8 cellular contexts compared by ENCODE assay signal in genomic region chr19:38634757-38635482, GRCh38. TPM values are rescaled to one million over a fixed set of nuclear protein-coding genes. Genes with fewer than 3 reads are reported as not detected.
DNase-seq lines count a peak whose midpoint lies in the region; ATAC-seq and TF ChIP-seq lines count a peak whose summit lies in the region.

No MANE protein-coding gene starts in this region.

- H3K27ac Mint-ChIP-seq in CD4-positive, alpha-beta T cell: peak overlapping the region; percentile 74
- peak overlapping the region; percentile 79 for H3K27ac Mint-ChIP-seq in HFFc6
- H3K27ac Mint-ChIP-seq in activated naive CD4-positive, alpha-beta T cell treated with anti-CD3 and anti-CD28 coated beads, Interleukin-2, amount 10 ng/mL, durations not matched to agents 7 days and 5 days: peak overlapping the region; percentile 74

- TF ChIP-seq POLR2A in vagina (IDR thresholded peaks at IDR 0.05): no peak

- no peaks in the 10 kb centered on the region for H3K27me3 Mint-ChIP-seq in CD4-positive, alpha-beta T cell
- peaks cover 2% of the 10 kb centered on the region; the same call in 1 of the 2 replicates for H3K27me3 Mint-ChIP-seq in HFFc6 (ENCODE audit: insufficient read depth)
- no peaks in the 10 kb centered on the region for H3K27me3 Mint-ChIP-seq in activated naive CD4-positive, alpha-beta T cell treated with anti-CD3 and anti-CD28 coated beads, Interleukin-2, amount 10 ng/mL, durations not matched to agents 7 days and 5 days

- peak; percentile 95 for TF ChIP-seq CTCF in CD4-positive, alpha-beta T cell (IDR thresholded peaks at IDR 0.05)
- TF ChIP-seq CTCF in HFFc6 (IDR thresholded peaks at IDR 0.05) (peak; percentile 97), vagina (IDR thresholded peaks at IDR 0.05) (peak; percentile 89 to 98 (median 95))

- H3K9me3 ChIP-seq in CD4-positive, alpha-beta T cell (ENCODE audit: control insufficient read depth, low read length): no peaks in the 10 kb centered on the region
- H3K9me3 ChIP-seq in SJSA1 (replicated peaks) (no peaks in the 10 kb centered on the region), vagina (no peaks in the 10 kb centered on the region)

- peaks cover 50% of the 10 kb centered on the region for H3K36me3 Mint-ChIP-seq in CD4-positive, alpha-beta T cell (ENCODE audit: low read depth)
- H3K36me3 Mint-ChIP-seq in HFFc6 (ENCODE audit: low read depth): peaks cover 25% of the 10 kb centered on the region
- peaks cover 47% of the 10 kb centered on the region for H3K36me3 Mint-ChIP-seq in activated naive CD4-positive, alpha-beta T cell treated with anti-CD3 and anti-CD28 coated beads, Interleukin-2, amount 10 ng/mL, durations not matched to agents 7 days and 5 days

- no peak overlapping the region for H3K4me3 ChIP-seq in SJSA1
- H3K4me3 ChIP-seq in vagina: no peak overlapping the region

- H3K27ac ChIP-seq in CD4-positive, alpha-beta T cell (ENCODE audit: low read depth, low read length): no peak overlapping the region
- H3K27ac ChIP-seq in SJSA1: no peak overlapping the region
- peak overlapping the region; percentile 64 for H3K27ac ChIP-seq in vagina

- peak; percentile 60 to 78 (median 65) for DNase-seq in CD4-positive, alpha-beta T cell
- peak; percentile 53 for DNase-seq in HFFc6
- peak; percentile 68 to 75 for DNase-seq in SJSA1 (ENCODE audit: low read depth in 1 of 2, low spot score in 2 of 2)
- peak; percentile 83 for DNase-seq in activated naive CD4-positive, alpha-beta T cell treated with anti-CD3 and anti-CD28 coated beads, Interleukin-2, amount 10 ng/mL, durations not matched to agents 7 days and 5 days
- peak; percentile 84 for DNase-seq in germinal center (ENCODE audit: low spot score)
- DNase-seq in posterior cingulate gyrus: peak; percentile 37 to 95 (median 79)
- no peak for DNase-seq in vagina (ENCODE audit: extremely low spot score in 2 of 2)

- POLR2A ChIA-PET in CD4-positive, alpha-beta T cell (lab: Charles Lee): interaction anchor here (0.6 to 2.1 kb wide), 10 partner anchors 12 to 547 kb away, joined by 3 to 11 read pairs (median 4); partner anchors contain the start of genes ACTN4, EIF3K, FAM98C and PSMD8

- H3K4me1 ChIP-seq in SJSA1 (replicated peaks) (peaks cover 8% of the 10 kb centered on the region), vagina (peaks cover 26% of the 10 kb centered on the region)

- no peaks in the 10 kb centered on the region for H3K9me3 Mint-ChIP-seq in CD4-positive, alpha-beta T cell
- H3K9me3 Mint-ChIP-seq in HFFc6: no peaks in the 10 kb centered on the region
- no peaks in the 10 kb centered on the region for H3K9me3 Mint-ChIP-seq in activated naive CD4-positive, alpha-beta T cell treated with anti-CD3 and anti-CD28 coated beads, Interleukin-2, amount 10 ng/mL, durations not matched to agents 7 days and 5 days

- peaks cover 35% of the 10 kb centered on the region for H3K4me1 Mint-ChIP-seq in CD4-positive, alpha-beta T cell (ENCODE audit: low read depth)
- H3K4me1 Mint-ChIP-seq in HFFc6 (ENCODE audit: low read depth): peaks cover 14% of the 10 kb centered on the region
- H3K4me1 Mint-ChIP-seq in activated naive CD4-positive, alpha-beta T cell treated with anti-CD3 and anti-CD28 coated beads, Interleukin-2, amount 10 ng/mL, durations not matched to agents 7 days and 5 days: peaks cover 45% of the 10 kb centered on the region

- H3K36me3 ChIP-seq in SJSA1: peaks cover 57% of the 10 kb centered on the region
- peaks cover 0 to 15% of the 10 kb centered on the region in 2 donors for H3K36me3 ChIP-seq in vagina

- peak overlapping the region; percentile 11 for H3K4me3 Mint-ChIP-seq in CD4-positive, alpha-beta T cell
- H3K4me3 Mint-ChIP-seq in HFFc6: peak overlapping the region; percentile 1; the same call in 1 of the 2 replicates
- no peak overlapping the region for H3K4me3 Mint-ChIP-seq in activated naive CD4-positive, alpha-beta T cell treated with anti-CD3 and anti-CD28 coated beads, Interleukin-2, amount 10 ng/mL, durations not matched to agents 7 days and 5 days

- ATAC-seq in CD4-positive, alpha-beta T cell (ENCODE audit: poor library complexity): no peak
- ATAC-seq in GM18867 (IDR thresholded peaks at IDR 0.05; ENCODE audit: unreplicated experiment): no peak

- intact Hi-C loops in CD4-positive, alpha-beta T cell (cut with DNase I, micrococcal nuclease): loop anchor here (1.0 to 5.0 kb wide), 5 partner anchors 52 to 297 kb away; partner anchors contain the start of genes MRPS12 (in 2 of the 2), SARS2 (in 2 of the 2) and FAM98C (in 1 of the 2)
- intact Hi-C loops in posterior cingulate gyrus (cut with DNase I): loop anchor here (5.0 to 10.0 kb wide), 2 partner anchors 93 to 120 kb away; no protein-coding TSS in a partner anchor
- intact Hi-C loops in vagina (cut with DNase I): loop anchor here (5.0 kb wide), 1 partner anchor 223 kb away; no protein-coding TSS in a partner anchor

- H3K27me3 ChIP-seq in CD4-positive, alpha-beta T cell (ENCODE audit: control insufficient read depth, insufficient read depth, low read length): no peaks in the 10 kb centered on the region
- no peaks in the 10 kb centered on the region for H3K27me3 ChIP-seq in SJSA1 (replicated peaks)
- H3K27me3 ChIP-seq in vagina: no peaks in the 10 kb centered on the region

- CTCF ChIA-PET in CD4-positive, alpha-beta T cell (lab: Charles Lee): interaction anchor here (0.6 to 3.8 kb wide), 24 partner anchors 9 to 1583 kb away, joined by 3 to 40 read pairs (median 4); partner anchors contain the start of genes ACTN4, EIF3K, FAM98C and MAP4K1
- CTCF ChIA-PET in activated naive CD4-positive, alpha-beta T cell treated with anti-CD3 and anti-CD28 coated beads, Interleukin-2, amount 10 ng/mL, durations not matched to agents 7 days and 5 days (lab: Charles Lee): interaction anchor here (0.7 to 5.9 kb wide), 27 partner anchors 8 to 319 kb away, joined by 3 to 69 read pairs (median 4); partner anchors contain the start of genes EIF3K, FAM98C, GGN and MAP4K1

RNA-seq across cellular contexts. Expression of gene ACTN4, which starts 12.5 kb away (rescaled TPM):
- 10 to 100 TPM; 70.3 to 84.0 TPM for total RNA-seq in CD4-positive, alpha-beta T cell
- 1,000 to 10,000 TPM in 5 of 6 experiments, 100 to 1,000 TPM in 1; 972 to 1,299 (median 1,250) TPM for total RNA-seq in HFFc6 (2021; fragmentation: NEBNext Ultra II Directional; extraction: Animal tissue kit (Norgen Biotek cat#: 25700))
- 193 and 399 TPM in 2 replicates for total RNA-seq in SJSA1 (2014; rRNA removed; shearing (Covaris generic))
- total RNA-seq in vagina: 513 TPM

RNA-seq across cellular contexts. Expression of gene EIF3K, which starts 15.9 kb away (rescaled TPM):
- 100 to 1,000 TPM; 309 to 322 TPM for total RNA-seq in CD4-positive, alpha-beta T cell
- total RNA-seq in HFFc6 (2021; fragmentation: NEBNext Ultra II Directional; extraction: Animal tissue kit (Norgen Biotek cat#: 25700)): 100 to 1,000 TPM; 227 to 241 (median 238) TPM
- total RNA-seq in SJSA1 (2014; rRNA removed; shearing (Covaris generic)): 353 and 543 TPM in 2 replicates
- total RNA-seq in vagina: 349 TPM

RNA-seq across cellular contexts. Expression of gene MAP4K1, which starts 17.2 kb away (rescaled TPM):
- 100 to 1,000 TPM; 173 to 185 TPM for total RNA-seq in CD4-positive, alpha-beta T cell
- under 1 TPM in 3 of 6 experiments, not detected in 3; 0.27 to 0.74 (median 0.28) TPM for total RNA-seq in HFFc6 (2021; fragmentation: NEBNext Ultra II Directional; extraction: Animal tissue kit (Norgen Biotek cat#: 25700))
- not detected in 2 replicates for total RNA-seq in SJSA1 (2014; rRNA removed; shearing (Covaris generic))
- total RNA-seq in vagina: 47.9 TPM

Comparison
In these comparisons a context has a peak if more than half of its experiments do, and no peak if none do; other contexts are left out.
1. DNase-seq: peak in CD4-positive, alpha-beta T cell (10 of 10), HFFc6 (single experiment), SJSA1 (2 of 2), activated naive CD4-positive, alpha-beta T cell treated with anti-CD3 and anti-CD28 coated beads, Interleukin-2, amount 10 ng/mL, durations not matched to agents 7 days and 5 days (single experiment), germinal center (single experiment) and posterior cingulate gyrus (10 of 10); none in vagina (0 of 2).
2. RNA of gene MAP4K1, which starts 17.2 kb away (total RNA-seq): 173 to 185 TPM in CD4-positive, alpha-beta T cell and 47.9 TPM in vagina (single experiment); 0.27 to 0.74 TPM in HFFc6 and not detected in SJSA1; every median in the first group is over 10 times any median in the second.
3. Peak in every context shown above with its lines, with median percentiles within 50 percentile points of each other: H3K27ac Mint-ChIP-seq and CTCF ChIP-seq.